15 cellular contexts compared by ENCODE assay signal in genomic region chr20:54340667-54341081, GRCh38.
DNase-seq lines count a peak whose midpoint lies in the region; ATAC-seq and TF ChIP-seq lines count a peak whose summit lies in the region.
"Had no signal": no experiment of that assay in that cellular context is flagged by ENCODE, and none has a peak within 500 bp of the region (broad histone marks: within the 10 kb centered on the region; RNA-seq: fewer than 3 reads in every experiment).

No MANE protein-coding gene starts in this region.

- peak; percentile 24 for DNase-seq in HFF-Myc (ENCODE audit: extremely low read depth, low read depth)
- DNase-seq in foreskin fibroblast: peak; percentile 79 to 91
- no peak for DNase-seq in stimulated activated CD4-positive, alpha-beta T cell treated with anti-CD3 and anti-CD28 coated beads, Interleukin-2, amount 100 ng/mL, for 24 hours
- no peak for DNase-seq in WTC11 (ENCODE audit: low spot score)
- DNase-seq in CD4-positive, alpha-beta memory T cell: no peak
- DNase-seq: activated CD4-positive, CD25-positive, alpha-beta regulatory T cell; adrenal gland; NCI-H1092 treated with DMSO at 0.1 percent for 48 hours; NCI-H748 treated with DMSO at 0.1 percent for 48 hours; SJCRH30; trophoblast cell had no signal

- H3K4me1 ChIP-seq in skeletal muscle satellite cell (ENCODE audit: control insufficient read depth, insufficient read depth, low read length): peaks cover 30% of the 10 kb centered on the region
- no peaks in the 10 kb centered on the region for H3K4me1 ChIP-seq in CD4-positive, alpha-beta memory T cell (ENCODE audit: insufficient read depth, low read length)

- H3K4me3 Mint-ChIP-seq in WTC11: no peak overlapping the region
- H3K4me3 Mint-ChIP-seq in CD4-positive, alpha-beta memory T cell: no peak overlapping the region
- H3K4me3 Mint-ChIP-seq: GM23338 had no signal

- H3K27me3 ChIP-seq in skeletal muscle satellite cell (ENCODE audit: control insufficient read depth, insufficient read depth, low read length): no peaks in the 10 kb centered on the region
- no peaks in the 10 kb centered on the region for H3K27me3 ChIP-seq in CD4-positive, alpha-beta memory T cell (ENCODE audit: insufficient read depth, low read length)
- H3K27me3 ChIP-seq: adrenal gland had no signal

- H3K36me3 Mint-ChIP-seq in WTC11: no peaks in the 10 kb centered on the region
- no peaks in the 10 kb centered on the region for H3K36me3 Mint-ChIP-seq in CD4-positive, alpha-beta memory T cell

- POLR2A ChIA-PET in WTC11 (lab: Charles Lee): no interaction called here
- POLR2A ChIA-PET in CD4-positive, alpha-beta memory T cell (lab: Charles Lee; ENCODE audit: partially characterized antibody): no interaction called here

- intact Hi-C loops in CD4-positive, alpha-beta memory T cell (cut with micrococcal nuclease): no loop called here

- peaks cover 13% of the 10 kb centered on the region for H3K9me3 Mint-ChIP-seq in WTC11
- H3K9me3 Mint-ChIP-seq in CD4-positive, alpha-beta memory T cell: peaks cover 0 to 6% (median 3%) of the 10 kb centered on the region in 8 donors
- H3K9me3 Mint-ChIP-seq: GM23338 had no signal

- H3K4me3 ChIP-seq in HFF-Myc (replicated peaks; ENCODE audit: low read depth, low read length) (no peak overlapping the region), WI38 (ENCODE audit: low read depth, low read length) (0 out of 2 replicates have a peak overlapping the region, but pooled peaks have one; percentile 7), foreskin fibroblast (ENCODE audit: low read depth in 1 of 2, low read length in 2 of 2) (no peak overlapping the region), skeletal muscle satellite cell (ENCODE audit: low read length) (no peak overlapping the region)
- H3K4me3 ChIP-seq in CD4-positive, alpha-beta memory T cell (ENCODE audit: low read length in 2 of 2): no peak overlapping the region
- H3K4me3 ChIP-seq: adrenal gland, GM23338, SJCRH30 had no signal

- no peaks in the 10 kb centered on the region for H3K36me3 ChIP-seq in skeletal muscle satellite cell (ENCODE audit: insufficient read depth, low read length)
- H3K36me3 ChIP-seq in CD4-positive, alpha-beta memory T cell (ENCODE audit: insufficient read depth, low read length): no peaks in the 10 kb centered on the region
- H3K36me3 ChIP-seq: adrenal gland, SJCRH30 had no signal

- H3K27ac Mint-ChIP-seq in WTC11: no peak overlapping the region
- no peak overlapping the region for H3K27ac Mint-ChIP-seq in CD4-positive, alpha-beta memory T cell
- H3K27ac Mint-ChIP-seq: GM23338 had no signal

- H3K9me3 ChIP-seq in skeletal muscle satellite cell (replicated peaks; ENCODE audit: low read length): no peaks in the 10 kb centered on the region
- no peaks in the 10 kb centered on the region for H3K9me3 ChIP-seq in CD4-positive, alpha-beta memory T cell (ENCODE audit: control insufficient read depth in 1 of 2, low read length in 2 of 2)
- H3K9me3 ChIP-seq: adrenal gland, SJCRH30 had no signal

- peak overlapping the region; percentile 55 for H3K4me2 ChIP-seq in skeletal muscle satellite cell (ENCODE audit: low read length)
- H3K4me2 ChIP-seq: GM23338 had no signal

- peaks cover 24% of the 10 kb centered on the region for H3K4me1 Mint-ChIP-seq in WTC11
- no peaks in the 10 kb centered on the region for H3K4me1 Mint-ChIP-seq in CD4-positive, alpha-beta memory T cell

- H3K27me3 Mint-ChIP-seq in WTC11 (ENCODE audit: low read depth): no peaks in the 10 kb centered on the region
- H3K27me3 Mint-ChIP-seq in CD4-positive, alpha-beta memory T cell: peaks cover 0 to 1% of the 10 kb centered on the region in 2 donors

- no peak overlapping the region for H3K27ac ChIP-seq in CD4-positive, alpha-beta memory T cell (ENCODE audit: low read depth, low read length)
- H3K27ac ChIP-seq: adrenal gland, SJCRH30 had no signal

- H3K9ac ChIP-seq in skeletal muscle satellite cell (ENCODE audit: low read depth, low read length): no peak overlapping the region

- no peak for TF ChIP-seq CTCF in HFF-Myc (IDR thresholded peaks at IDR 0.05; ENCODE audit: low read depth, low read length, missing control alignments)
- no peak for TF ChIP-seq CTCF in WI38 (IDR thresholded peaks at IDR 0.05; ENCODE audit: low read depth, low read length)
- TF ChIP-seq CTCF in foreskin fibroblast (IDR thresholded peaks at IDR 0.05; ENCODE audit: low read depth, low read length): no peak
- TF ChIP-seq CTCF in WTC11 (IDR thresholded peaks at IDR 0.05): no peak

- CTCF ChIA-PET in WTC11 (lab: Charles Lee): no interaction called here
- CTCF ChIA-PET in CD4-positive, alpha-beta memory T cell (lab: Charles Lee; ENCODE audit: partially characterized antibody): no interaction called here

- ATAC-seq in WTC11 (no peak), HG03135 (IDR thresholded peaks at IDR 0.05; ENCODE audit: unreplicated experiment) (no peak)
- ATAC-seq: GM23338 had no signal

TF ChIP-seq in WTC11, 78 proteins besides CTCF, POLR2A, EP300 and RAD21:
- TF ChIP-seq NR3C1 (CRISPR knock-in tag; conservative IDR thresholded peaks at IDR 0.05; ENCODE audit: low read depth) (no peak), FOXK1 (CRISPR knock-in tag; IDR thresholded peaks at IDR 0.05) (no peak), MAX (CRISPR knock-in tag; IDR thresholded peaks at IDR 0.05) (no peak), ATF1 (CRISPR knock-in tag; IDR thresholded peaks at IDR 0.05) (no peak), ZNF263 (CRISPR knock-in tag; IDR thresholded peaks at IDR 0.05; ENCODE audit: low read depth) (no peak), JUN (CRISPR knock-in tag; IDR thresholded peaks at IDR 0.05) (no peak), IRF1 (CRISPR knock-in tag; IDR thresholded peaks at IDR 0.05) (no peak), ZBTB21 (CRISPR knock-in tag; IDR thresholded peaks at IDR 0.05; ENCODE audit: borderline replicate concordance) (no peak), ESRRA (CRISPR knock-in tag; IDR thresholded peaks at IDR 0.05; ENCODE audit: borderline replicate concordance) (no peak), MYBL2 (CRISPR knock-in tag; IDR thresholded peaks at IDR 0.05) (no peak)
TF ChIP-seq in WTC11: peak in this region for 0.

Comparison
In these comparisons a context has a peak if more than half of its experiments do, and no peak if none do; other contexts are left out.
1. DNase-seq: peak in HFF-Myc (single experiment) and foreskin fibroblast (2 of 2); none in stimulated activated CD4-positive, alpha-beta T cell treated with anti-CD3 and anti-CD28 coated beads, Interleukin-2, amount 100 ng/mL, for 24 hours (0 of 2), WTC11 (single experiment) and CD4-positive, alpha-beta memory T cell (0 of 5).